10 cellular contexts compared by ENCODE assay signal in genomic region chr3:147413712-147414325, GRCh38. TPM values are rescaled to one million over a fixed set of nuclear protein-coding genes. Genes with fewer than 3 reads are reported as not detected.
A peak's percentile ranks its signal among the peaks of the same experiment; 100 is the strongest.
DNase-seq lines count a peak whose midpoint lies in the region; FAIRE-seq and TF ChIP-seq lines count a peak whose summit lies in the region.
"Had no signal": no experiment of that assay in that cellular context is flagged by ENCODE, and none has a peak within 500 bp of the region (broad histone marks: within the 10 kb centered on the region; RNA-seq: fewer than 3 reads in every experiment).

No MANE protein-coding gene starts in this region.

- peak overlapping the region; percentile 26 to 31 for H3K4me3 ChIP-seq in ascending aorta
- H3K4me3 ChIP-seq in subcutaneous abdominal adipose tissue (ENCODE audit: low read depth in 1 of 5, low read length in 5 of 5) = peak overlapping the region; percentile 37 to 53 (median 47)

- H3K27ac ChIP-seq in ascending aorta (no peak overlapping the region), subcutaneous abdominal adipose tissue (ENCODE audit: low read depth, low read length) (no peak overlapping the region)
- H3K27ac ChIP-seq: C4-2B had no signal

- peaks cover 15% of the 10 kb centered on the region for H3K36me3 Mint-ChIP-seq in activated naive CD4-positive, alpha-beta T cell treated with anti-CD3 and anti-CD28 coated beads, Interleukin-2, amount 10 ng/mL, durations not matched to agents 7 days and 5 days

- FAIRE-seq in D721Med (lab: Jason Lieb, UNC) = no peak

- peaks cover 6% of the 10 kb centered on the region for H3K9me3 Mint-ChIP-seq in activated naive CD4-positive, alpha-beta T cell treated with anti-CD3 and anti-CD28 coated beads, Interleukin-2, amount 10 ng/mL, durations not matched to agents 7 days and 5 days

- H3K9me3 ChIP-seq in ascending aorta (peaks cover 0 to 4% of the 10 kb centered on the region in 2 donors), subcutaneous abdominal adipose tissue (ENCODE audit: control insufficient read depth in 5 of 5, low read length in 5 of 5) (peaks cover 0 to 3% (median 2%) of the 10 kb centered on the region in 5 donors)

- TF ChIP-seq CTCF in ascending aorta (IDR thresholded peaks at IDR 0.05) (no peak), D721Med (IDR thresholded peaks at IDR 0.05; ENCODE audit: insufficient read depth, missing control alignments) (no peak)

- no peak overlapping the region for H3K9ac ChIP-seq in subcutaneous abdominal adipose tissue (ENCODE audit: low read length in 5 of 5)

- H3K27me3 Mint-ChIP-seq in activated naive CD4-positive, alpha-beta T cell treated with anti-CD3 and anti-CD28 coated beads, Interleukin-2, amount 10 ng/mL, durations not matched to agents 7 days and 5 days = peaks cover 72% of the 10 kb centered on the region

- H3K4me1 ChIP-seq in ascending aorta (peaks cover 9% of the 10 kb centered on the region in 2 donors), subcutaneous abdominal adipose tissue (ENCODE audit: control insufficient read depth in 5 of 5, insufficient read depth in 5 of 5, low read length in 5 of 5) (peaks cover 0 to 39% (median 36%) of the 10 kb centered on the region in 5 donors)

- H3K4me3 Mint-ChIP-seq in activated naive CD4-positive, alpha-beta T cell treated with anti-CD3 and anti-CD28 coated beads, Interleukin-2, amount 10 ng/mL, durations not matched to agents 7 days and 5 days = peak overlapping the region; percentile 46

- no peak for DNase-seq in activated naive CD4-positive, alpha-beta T cell treated with anti-CD3 and anti-CD28 coated beads, Interleukin-2, amount 10 ng/mL, durations not matched to agents 7 days and 5 days
- DNase-seq in activated naive CD4-positive, alpha-beta T cell treated with Interleukin-2 at 50 U/mL for 16 hours = no peak
- DNase-seq in ascending aorta (ENCODE audit: low spot score in 2 of 2) (no peak), islet precursor cell (peak; percentile 42), D721Med (ENCODE audit: insufficient read length, low spot score) (no peak), HT-29 (ENCODE audit: low spot score) (no peak), NCI-H748 treated with DMSO at 0.1 percent for 48 hours (lab: John Stamatoyannopoulos, UW) (no peak)
- DNase-seq: effector CD8-positive, alpha-beta T cell had no signal

- H3K27me3 ChIP-seq in ascending aorta = peaks cover 44% of the 10 kb centered on the region
- H3K27me3 ChIP-seq in subcutaneous abdominal adipose tissue (ENCODE audit: control insufficient read depth in 5 of 5, insufficient read depth in 4 of 5, low read length in 5 of 5) = peaks cover 49 to 71% (median 66%) of the 10 kb centered on the region in 5 donors

- H3K4me1 Mint-ChIP-seq in activated naive CD4-positive, alpha-beta T cell treated with anti-CD3 and anti-CD28 coated beads, Interleukin-2, amount 10 ng/mL, durations not matched to agents 7 days and 5 days = peaks cover 13% of the 10 kb centered on the region

- peak overlapping the region; percentile 87 for H3K27ac Mint-ChIP-seq in activated naive CD4-positive, alpha-beta T cell treated with anti-CD3 and anti-CD28 coated beads, Interleukin-2, amount 10 ng/mL, durations not matched to agents 7 days and 5 days

- no peaks in the 10 kb centered on the region for H3K36me3 ChIP-seq in ascending aorta
- no peaks in the 10 kb centered on the region for H3K36me3 ChIP-seq in subcutaneous abdominal adipose tissue (ENCODE audit: control insufficient read depth in 5 of 5, insufficient read depth in 5 of 5, low read length in 5 of 5)

- CTCF ChIA-PET in activated naive CD4-positive, alpha-beta T cell treated with anti-CD3 and anti-CD28 coated beads, Interleukin-2, amount 10 ng/mL, durations not matched to agents 7 days and 5 days (lab: Charles Lee) = no interaction called here

- intact Hi-C loops in ascending aorta (cut with DNase I) = no loop called here

RNA-seq across cellular contexts. Expression of gene ZIC1, which starts 4.7 kb away (rescaled TPM):
- 1.5 TPM for total RNA-seq in ascending aorta
- not detected in 2 replicates for total RNA-seq in HT-29 (2014; rRNA removed; shearing (Covaris generic))

RNA-seq across cellular contexts. Expression of gene ZIC4, which starts 7.5 kb away (rescaled TPM):
- total RNA-seq in ascending aorta = not detected
- not detected in 2 replicates for total RNA-seq in HT-29 (2014; rRNA removed; shearing (Covaris generic))
